In the genomic region with DNA sequence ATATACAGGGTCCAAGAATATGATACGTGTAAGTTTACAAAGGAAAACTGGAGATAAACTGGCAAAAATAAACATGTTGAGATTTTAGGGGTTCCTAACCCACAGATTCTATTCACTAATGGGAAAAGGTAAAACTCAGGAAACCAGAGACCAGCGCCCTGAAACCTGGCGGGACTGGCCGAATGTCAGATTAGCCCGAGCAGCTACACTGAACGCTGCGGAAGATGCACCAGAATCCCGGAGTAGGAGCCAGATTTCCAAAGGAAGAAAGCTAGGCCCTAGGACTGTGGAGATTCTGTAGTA, we compare ENCODE assay signal across 8 cellular contexts. TPM values are rescaled to one million over a fixed set of nuclear protein-coding genes. Genes with fewer than 3 reads are reported as not detected.
DNase-seq lines count a peak whose midpoint lies in the region; ATAC-seq, FAIRE-seq and TF ChIP-seq lines count a peak whose summit lies in the region.

No MANE protein-coding gene starts in this region.

- WGBS in lung, 2 donors = 1% methylated on average over 8 of the region's 8 CpGs

- H3K27me3 Mint-ChIP-seq in activated naive CD4-positive, alpha-beta T cell treated with anti-CD3 and anti-CD28 coated beads, Interleukin-2, amount 10 ng/mL, durations not matched to agents 7 days and 5 days = no peaks in the 10 kb centered on the region
- H3K27me3 Mint-ChIP-seq in MCF 10A (ENCODE audit: insufficient read depth, unreplicated experiment) = no peaks in the 10 kb centered on the region

- no peak for TF ChIP-seq CTCF in MCF 10A (IDR thresholded peaks at IDR 0.05; ENCODE audit: unreplicated experiment)
- TF ChIP-seq CTCF in lung (IDR thresholded peaks at IDR 0.05; ENCODE audit: control extremely low read depth, extremely low read depth) = no peak
- TF ChIP-seq CTCF in uterus (IDR thresholded peaks at IDR 0.05) = no peak

- H3K27me3 ChIP-seq in lung (ENCODE audit: control insufficient read depth, insufficient read depth) (no peaks in the 10 kb centered on the region), uterus (no peaks in the 10 kb centered on the region)

- H3K4me1 ChIP-seq in lung (ENCODE audit: control insufficient read depth in 2 of 2, insufficient read depth in 2 of 2, low read length in 2 of 2) (peaks cover 6 to 20% of the 10 kb centered on the region in 2 donors), uterus (peaks cover 6 to 9% of the 10 kb centered on the region in 2 donors)

- H3K27ac Mint-ChIP-seq in activated naive CD4-positive, alpha-beta T cell treated with anti-CD3 and anti-CD28 coated beads, Interleukin-2, amount 10 ng/mL, durations not matched to agents 7 days and 5 days = peak overlapping the region; percentile 99
- peak overlapping the region; percentile 97 for H3K27ac Mint-ChIP-seq in MCF 10A (ENCODE audit: low read depth, unreplicated experiment)

- H3K36me3 Mint-ChIP-seq in activated naive CD4-positive, alpha-beta T cell treated with anti-CD3 and anti-CD28 coated beads, Interleukin-2, amount 10 ng/mL, durations not matched to agents 7 days and 5 days = no peaks in the 10 kb centered on the region
- no peaks in the 10 kb centered on the region for H3K36me3 Mint-ChIP-seq in MCF 10A (ENCODE audit: insufficient read depth, unreplicated experiment)

- peak overlapping the region; percentile 50 for H3K4me3 ChIP-seq in lung
- peak overlapping the region; percentile 64 to 91 for H3K4me3 ChIP-seq in uterus

- no peak for FAIRE-seq in GM12891 (lab: Jason Lieb, UNC)

- H3K9me3 Mint-ChIP-seq in activated naive CD4-positive, alpha-beta T cell treated with anti-CD3 and anti-CD28 coated beads, Interleukin-2, amount 10 ng/mL, durations not matched to agents 7 days and 5 days = no peaks in the 10 kb centered on the region
- no peaks in the 10 kb centered on the region for H3K9me3 Mint-ChIP-seq in MCF 10A (ENCODE audit: unreplicated experiment)

- H3K27ac ChIP-seq in lung (ENCODE audit: low read depth in 1 of 2, low read length in 1 of 2) (peak overlapping the region; percentile 90 to 93), uterus (peak overlapping the region; percentile 96 to 97)

- intact Hi-C loops in MCF 10A (cut with micrococcal nuclease) (no loop called here), uterus (cut with DNase I; ENCODE audit: low total_unique reads) (no loop called here)

- BruUV-seq in MCF 10A (replicated peaks; lab: Mats Ljungman, UMichigan) = TSS peak; percentile 82

- H3K9me3 ChIP-seq in lung (ENCODE audit: control insufficient read depth in 2 of 2, insufficient read depth in 1 of 2, low read length in 1 of 2) (no peaks in the 10 kb centered on the region), uterus (no peaks in the 10 kb centered on the region)

- peaks cover 19% of the 10 kb centered on the region for H3K4me1 Mint-ChIP-seq in activated naive CD4-positive, alpha-beta T cell treated with anti-CD3 and anti-CD28 coated beads, Interleukin-2, amount 10 ng/mL, durations not matched to agents 7 days and 5 days
- H3K4me1 Mint-ChIP-seq in MCF 10A (ENCODE audit: insufficient read depth, unreplicated experiment) = peaks cover 22% of the 10 kb centered on the region

- H3K36me3 ChIP-seq in lung (ENCODE audit: control insufficient read depth in 2 of 2, insufficient read depth in 2 of 2, low read length in 2 of 2) (no peaks in the 10 kb centered on the region), uterus (no peaks in the 10 kb centered on the region)

- H3K4me3 Mint-ChIP-seq in activated naive CD4-positive, alpha-beta T cell treated with anti-CD3 and anti-CD28 coated beads, Interleukin-2, amount 10 ng/mL, durations not matched to agents 7 days and 5 days = peak overlapping the region; percentile 100
- no peak overlapping the region for H3K4me3 Mint-ChIP-seq in MCF 10A (ENCODE audit: unreplicated experiment)

- POLR2A ChIA-PET in MCF 10A (lab: Yijun Ruan, JAX) = interaction anchor here (0.6 to 2.0 kb wide), 13 partner anchors 10 to 390 kb away, joined by 3 to 10 read pairs (median 3); no protein-coding TSS in a partner anchor

- ATAC-seq in HG03442 (IDR thresholded peaks at IDR 0.05; ENCODE audit: unreplicated experiment) = peak; percentile 19
- ATAC-seq in lung (ENCODE audit: insufficient read depth, low FRiP score) = peak; percentile 19

- CTCF ChIA-PET in activated naive CD4-positive, alpha-beta T cell treated with anti-CD3 and anti-CD28 coated beads, Interleukin-2, amount 10 ng/mL, durations not matched to agents 7 days and 5 days (lab: Charles Lee) = interaction anchor here (0.9 to 1.3 kb wide), 4 partner anchors 10 to 322 kb away, joined by 3 to 4 read pairs (median 3); partner anchors contain the start of gene OSGEPL1
- CTCF ChIA-PET in MCF 10A (lab: Yijun Ruan, JAX) = interaction anchor here (0.5 to 0.9 kb wide), 5 partner anchors 27 to 510 kb away, joined by 3 to 4 read pairs (median 3); no protein-coding TSS in a partner anchor

- peak in 1 of 2 donors; percentile 41 for TF ChIP-seq POLR2A in uterus (IDR thresholded peaks at IDR 0.05)
- no peak for TF ChIP-seq POLR2A in GM12891 (IDR thresholded peaks at IDR 0.05; ENCODE audit: low read depth, low read length)

- DNase-seq in activated naive CD4-positive, alpha-beta T cell treated with anti-CD3 and anti-CD28 coated beads, Interleukin-2, amount 10 ng/mL, durations not matched to agents 7 days and 5 days = no peak
- no peak for DNase-seq in activated naive CD4-positive, alpha-beta T cell treated with anti-CD3 and anti-CD28 coated beads, Interleukin-2, amount 50 U/mL, for 16 hours
- DNase-seq in MCF 10A (ENCODE audit: unreplicated experiment) = no peak
- DNase-seq in lung (ENCODE audit: low spot score) = no peak
- DNase-seq in uterus = no peak
- DNase-seq in NCI-H510A treated with DMSO at 0.1 percent for 48 hours (lab: John Stamatoyannopoulos, UW) = no peak
- no peak for DNase-seq in GM12891 (ENCODE audit: insufficient read length, low spot score)

TF ChIP-seq in GM12891, 5 proteins besides CTCF, POLR2A, EP300 and RAD21:
- TF ChIP-seq SPI1 (IDR thresholded peaks at IDR 0.05; ENCODE audit: low read depth, low read length) (no peak), TAF1 (IDR thresholded peaks at IDR 0.05; ENCODE audit: low read depth, low read length) (no peak), POLR2AphosphoS5 (IDR thresholded peaks at IDR 0.05; ENCODE audit: low read depth, low read length) (no peak), PAX5 (IDR thresholded peaks at IDR 0.05; ENCODE audit: insufficient read depth, low read length, severe bottlenecking) (no peak), POU2F2 (IDR thresholded peaks at IDR 0.05; ENCODE audit: low read depth, low read length) (no peak)
TF ChIP-seq in GM12891: peak in this region for 0.

RNA-seq across cellular contexts. Expression of gene WDR75, which starts 0.7 kb away (rescaled TPM):
- total RNA-seq in MCF 10A (2022) = 50.3 and 52.5 TPM in 2 replicates
- total RNA-seq in lung = 10 to 100 TPM; 25.0 to 50.1 TPM
- polyA plus RNA-seq in lung = 10 to 100 TPM; 16.3 to 21.4 TPM
- 100 to 1,000 TPM in 1 of 4 donors, 10 to 100 TPM in 3; 24.8 to 103 (median 48.8) TPM for total RNA-seq in uterus
- 27.3 TPM for polyA plus RNA-seq in GM12891 (2012; ENCODE audit: low read depth, missing spikeins)
